Comparison of ENCODE assay signal across 8 cellular contexts in genomic region chr15:81000626-81001179, GRCh38. TPM values are rescaled to one million over a fixed set of nuclear protein-coding genes. Genes with fewer than 3 reads are reported as not detected.
DNase-seq lines count a peak whose midpoint lies in the region; ATAC-seq and TF ChIP-seq lines count a peak whose summit lies in the region.

TLNRD1 (plus strand) TSS chr15:81000923; CDS start chr15:81002272, 1,349 bp downstream.

- TF ChIP-seq CTCF in OCI-LY7 (conservative IDR thresholded peaks at IDR 0.05; ENCODE audit: low read length): no peak

- ATAC-seq in GM21515 (IDR thresholded peaks at IDR 0.05; ENCODE audit: unreplicated experiment): peak; percentile 55

- peaks cover 31% of the 10 kb centered on the region for H3K4me1 ChIP-seq in OCI-LY7 (ENCODE audit: insufficient read depth, low read length, poor library complexity, severe bottlenecking)
- peaks cover 37% of the 10 kb centered on the region for H3K4me1 ChIP-seq in mononuclear cell (ENCODE audit: insufficient read depth, low read length)

- H3K27me3 ChIP-seq in mononuclear cell (ENCODE audit: insufficient read depth, low read length): no peaks in the 10 kb centered on the region

- peak; percentile 92 for DNase-seq in D341Med (ENCODE audit: low spot score)
- DNase-seq in HuH-7.5 (ENCODE audit: low spot score): peak; percentile 95
- DNase-seq in OCI-LY7 (ENCODE audit: low spot score): peak; percentile 86
- peak; percentile 67 for DNase-seq in activated T-cell treated with anti-CD3 and anti-CD28 coated beads for 1 hour (ENCODE audit: low read depth)
- peak; percentile 71 for DNase-seq in epidermal melanocyte (ENCODE audit: insufficient read length, low spot score)
- DNase-seq in stimulated activated CD8-positive, alpha-beta memory T cell treated with anti-CD3 and anti-CD28 coated beads, Interleukin-2, amount 100 ng/mL, for 48 hours (ENCODE audit: low read depth in 2 of 2): peak; percentile 75 to 76

- H3K79me2 ChIP-seq in OCI-LY7 (ENCODE audit: insufficient read depth, low read depth, low read length): peaks cover 12% of the 10 kb centered on the region; the same call in 1 of the 2 replicates

- peaks cover 19% of the 10 kb centered on the region for H3K36me3 ChIP-seq in OCI-LY7 (ENCODE audit: insufficient read depth, low read length)

- peaks cover 23% of the 10 kb centered on the region for H4K20me1 ChIP-seq in OCI-LY7 (ENCODE audit: insufficient read depth, low read length)

- H3K9me3 ChIP-seq in OCI-LY7 (ENCODE audit: low read length): no peaks in the 10 kb centered on the region
- no peaks in the 10 kb centered on the region for H3K9me3 ChIP-seq in mononuclear cell (ENCODE audit: low read depth, low read length)

- no peaks in the 10 kb centered on the region for H3K9me2 ChIP-seq in OCI-LY7 (ENCODE audit: insufficient read depth, low read length)

- intact Hi-C loops in OCI-LY7 (cut with micrococcal nuclease; ENCODE audit: unreplicated experiment): loop anchor here (10.0 kb wide), 1 partner anchor 1044 kb away; the partner anchor contains the start of gene MEX3B

- H2AFZ ChIP-seq in OCI-LY7 (ENCODE audit: low read length): peak within 1 kb of the TSS; percentile 67

- BruUV-seq in OCI-LY7 (replicated peaks; lab: Mats Ljungman, UMichigan): no TSS peak

- H3K4me2 ChIP-seq in OCI-LY7 (ENCODE audit: low read length): peak within 1 kb of the TSS; percentile 91

- peak within 1 kb of the TSS; percentile 77 for H3K4me3 ChIP-seq in OCI-LY7 (ENCODE audit: low read depth, low read length, poor library complexity, severe bottlenecking)
- H3K4me3 ChIP-seq in mononuclear cell (ENCODE audit: low read length): peak within 1 kb of the TSS; percentile 82

- CTCF ChIA-PET in OCI-LY7 (lab: Charles Lee; ENCODE audit: unreplicated experiment): no interaction called here

- peak within 1 kb of the TSS; percentile 65 for H3K27ac ChIP-seq in OCI-LY7 (ENCODE audit: low read depth, low read length, poor library complexity, severe bottlenecking)

- POLR2A ChIA-PET in OCI-LY7 (lab: Charles Lee): interaction anchor here (1.0 to 4.1 kb wide), 5 partner anchors 10 to 21 kb away, joined by 3 to 24 read pairs (median 5); no protein-coding TSS in a partner anchor

RNA-seq across cellular contexts. Expression of gene TLNRD1, which starts in this region (rescaled TPM):
- total RNA-seq in OCI-LY7 (2014; rRNA removed; shearing (Covaris generic)): 17.0 and 19.9 TPM in 2 replicates
- total RNA-seq in OCI-LY7 (2022): 17.4 and 17.5 TPM in 2 replicates
- total RNA-seq in mononuclear cell: 21.3 TPM

Comparison
In these comparisons a context has a peak if more than half of its experiments do, and no peak if none do; other contexts are left out.
1. Peak in every context shown above with its lines: DNase-seq, ATAC-seq, H3K4me3 ChIP-seq and H3K27ac ChIP-seq.